10 cellular contexts compared by ENCODE assay signal in the genomic region with DNA sequence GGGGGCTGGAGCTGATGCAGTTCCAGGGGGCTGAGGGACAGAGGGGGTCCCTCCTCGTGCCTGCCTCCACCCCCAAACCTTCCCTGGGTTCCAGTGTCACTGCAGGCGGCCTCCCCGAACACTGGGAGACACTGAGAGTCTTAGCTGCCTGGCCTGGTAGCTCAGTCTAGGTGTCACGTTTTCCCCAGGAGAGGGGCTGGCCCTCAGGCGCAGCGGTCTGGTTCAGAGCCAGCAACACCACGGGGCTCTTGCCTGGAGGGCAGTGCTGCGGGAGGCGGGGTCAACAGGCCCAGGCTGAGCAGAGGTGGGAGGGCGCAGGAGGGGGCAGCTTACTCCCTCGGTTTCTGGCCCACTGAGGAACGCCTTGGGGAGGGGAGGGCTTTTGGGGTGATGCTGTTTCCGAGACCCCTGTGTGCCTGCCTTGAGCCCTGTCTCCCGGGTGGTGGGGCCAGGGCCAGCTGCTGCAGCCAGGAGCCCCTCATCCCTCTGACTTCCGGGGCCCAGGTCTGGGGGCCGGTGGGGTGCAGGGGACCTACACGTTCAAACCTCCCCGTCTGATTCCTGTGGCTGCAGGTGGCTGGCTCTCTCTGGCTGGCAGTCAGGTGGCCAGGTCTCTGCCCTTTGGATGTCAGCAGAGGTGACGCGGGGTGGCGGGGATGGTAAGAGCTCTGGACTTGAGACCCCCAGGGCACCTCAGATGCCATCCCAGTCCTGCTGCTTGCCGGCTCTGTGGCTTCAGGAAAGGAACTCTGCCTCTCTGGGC.
A peak's percentile ranks its signal among the peaks of the same experiment; 100 is the strongest.
DNase-seq lines count a peak whose midpoint lies in the region; ATAC-seq and TF ChIP-seq lines count a peak whose summit lies in the region.
"Had no signal": no experiment of that assay in that cellular context is flagged by ENCODE, and none has a peak within 500 bp of the region (broad histone marks: within the 10 kb centered on the region; RNA-seq: fewer than 3 reads in every experiment).

No MANE protein-coding gene starts in this region.

- H3K79me1 ChIP-seq in mesendoderm (ENCODE audit: low read length), result no peaks in the 10 kb centered on the region

- no CpG with 5 or more reads among the region's 22 CpGs for WGBS in mesendoderm (ENCODE audit: extremely low coverage, insufficient coverage, low lambda C conversion rate)

- H2BK15ac ChIP-seq in mesendoderm (replicated peaks; ENCODE audit: low read depth), result no peak overlapping the region

- H3K27me3 Mint-ChIP-seq in Calu3 (ENCODE audit: unreplicated experiment) (no peaks in the 10 kb centered on the region), MCF 10A (ENCODE audit: insufficient read depth, unreplicated experiment) (no peaks in the 10 kb centered on the region)
- H3K27me3 Mint-ChIP-seq in stimulated activated naive CD8-positive, alpha-beta T cell treated with anti-CD3 and anti-CD28 coated beads, Interleukin-15, amount 100 ng/mL, for 72 hours, result no peaks in the 10 kb centered on the region

- no peak overlapping the region for H2AK5ac ChIP-seq in mesendoderm (ENCODE audit: low read length)

- H3K9ac ChIP-seq in mesendoderm (ENCODE audit: low read length), result peak overlapping the region; percentile 49

- H3K4me1 Mint-ChIP-seq in Calu3 (ENCODE audit: low read depth, unreplicated experiment) (peaks cover 36% of the 10 kb centered on the region), MCF 10A (ENCODE audit: insufficient read depth, unreplicated experiment) (peaks cover 21% of the 10 kb centered on the region)
- no peaks in the 10 kb centered on the region for H3K4me1 Mint-ChIP-seq in stimulated activated naive CD8-positive, alpha-beta T cell treated with anti-CD3 and anti-CD28 coated beads, Interleukin-15, amount 100 ng/mL, for 72 hours

- H3K27ac ChIP-seq in mesendoderm (ENCODE audit: low read depth, low read length), result peak overlapping the region; percentile 19
- H3K27ac ChIP-seq: SK-N-MC had no signal

- no peaks in the 10 kb centered on the region for H3K79me2 ChIP-seq in mesendoderm (ENCODE audit: control insufficient read depth, insufficient read depth, low read length)

- H3K18ac ChIP-seq in mesendoderm (ENCODE audit: low read length), result peak overlapping the region; percentile 24

- H2BK120ac ChIP-seq in mesendoderm (ENCODE audit: low read depth, low read length), result peak overlapping the region; percentile 16

- H3K36me3 Mint-ChIP-seq in Calu3 (ENCODE audit: insufficient read depth, unreplicated experiment) (peaks cover 8% of the 10 kb centered on the region), MCF 10A (ENCODE audit: insufficient read depth, unreplicated experiment) (no peaks in the 10 kb centered on the region)
- H3K36me3 Mint-ChIP-seq: memory B cell had no signal

- no peak for ATAC-seq in stimulated activated naive CD8-positive, alpha-beta T cell treated with anti-CD3 and anti-CD28 coated beads, Interleukin-15, amount 100 ng/mL, for 72 hours

- peaks cover 8% of the 10 kb centered on the region for H3K9me3 Mint-ChIP-seq in Calu3 (ENCODE audit: low read depth, unreplicated experiment)
- H3K9me3 Mint-ChIP-seq in MCF 10A (ENCODE audit: unreplicated experiment), result peaks cover 9% of the 10 kb centered on the region
- peaks cover 6 to 9% of the 10 kb centered on the region in 2 donors for H3K9me3 Mint-ChIP-seq in stimulated activated naive CD8-positive, alpha-beta T cell treated with anti-CD3 and anti-CD28 coated beads, Interleukin-15, amount 100 ng/mL, for 72 hours

- H4K8ac ChIP-seq in mesendoderm (ENCODE audit: low read depth, low read length), result no peak overlapping the region

- no peaks in the 10 kb centered on the region for H3K27me3 ChIP-seq in mesendoderm (ENCODE audit: insufficient read depth, low read length, poor library complexity)

- peak overlapping the region; percentile 56 for H3K56ac ChIP-seq in mesendoderm (ENCODE audit: low read length)

- in situ Hi-C loops in G401 (cut with HindIII; ENCODE audit: low sequenced_read_pairs), result no loop called here

- no peak overlapping the region for H3K4me3 ChIP-seq in mesendoderm (ENCODE audit: low read length)
- H3K4me3 ChIP-seq: SK-N-MC had no signal

- H3K4ac ChIP-seq in mesendoderm (ENCODE audit: low read depth, low read length), result peak overlapping the region; percentile 44

- POLR2A ChIA-PET in MCF 10A (lab: Yijun Ruan, JAX), result interaction anchor here (1.3 to 1.4 kb wide), 2 partner anchors 8 to 30 kb away, joined by 4 to 8 read pairs; no protein-coding TSS in a partner anchor

- peaks cover 5% of the 10 kb centered on the region for H3K4me1 ChIP-seq in mesendoderm (ENCODE audit: control insufficient read depth, low read depth, low read length)

- no peak overlapping the region for H4K5ac ChIP-seq in mesendoderm (ENCODE audit: low read length)

- BruUV-seq in Calu3 (replicated peaks; lab: Mats Ljungman, UMichigan) (no TSS peak), MCF 10A (replicated peaks; lab: Mats Ljungman, UMichigan) (no TSS peak)

- no peak overlapping the region for H3K4me3 Mint-ChIP-seq in Calu3 (ENCODE audit: low read depth, unreplicated experiment)
- H3K4me3 Mint-ChIP-seq in MCF 10A (ENCODE audit: unreplicated experiment), result no peak overlapping the region
- H3K4me3 Mint-ChIP-seq in stimulated activated naive CD8-positive, alpha-beta T cell treated with anti-CD3 and anti-CD28 coated beads, Interleukin-15, amount 100 ng/mL, for 72 hours, result no peak overlapping the region
- H3K4me3 Mint-ChIP-seq: memory B cell had no signal

- no peak overlapping the region for H3K4me2 ChIP-seq in mesendoderm (ENCODE audit: low read length)

- H3K36me3 ChIP-seq in mesendoderm (ENCODE audit: control insufficient read depth, insufficient read depth, low read length), result no peaks in the 10 kb centered on the region

- CTCF ChIA-PET in Calu3 (lab: Charles Lee) (interaction anchor here (0.7 to 1.6 kb wide), 4 partner anchors 8 to 1794 kb away, joined by 3 to 7 read pairs (median 6); no protein-coding TSS in a partner anchor), MCF 10A (lab: Yijun Ruan, JAX) (interaction anchor here (0.6 to 1.2 kb wide), 4 partner anchors 9 to 35 kb away, joined by 3 to 6 read pairs (median 6); no protein-coding TSS in a partner anchor)

- H3K27ac Mint-ChIP-seq in Calu3 (ENCODE audit: unreplicated experiment) (no peak overlapping the region), MCF 10A (ENCODE audit: low read depth, unreplicated experiment) (peak overlapping the region; percentile 52)
- no peak overlapping the region for H3K27ac Mint-ChIP-seq in stimulated activated naive CD8-positive, alpha-beta T cell treated with anti-CD3 and anti-CD28 coated beads, Interleukin-15, amount 100 ng/mL, for 72 hours
- H3K27ac Mint-ChIP-seq: memory B cell had no signal

- peak; percentile 58 for DNase-seq in Calu3
- peak; percentile 82 for DNase-seq in NCI-H146 (lab: John Stamatoyannopoulos, UW)
- DNase-seq in MCF 10A (ENCODE audit: unreplicated experiment), result no peak
- DNase-seq in mesendoderm, result peak; percentile 88
- DNase-seq in NCI-H128 (lab: John Stamatoyannopoulos, UW; ENCODE audit: unreplicated experiment), result no peak
- DNase-seq in stimulated activated naive CD8-positive, alpha-beta T cell treated with anti-CD3 and anti-CD28 coated beads, Interleukin-15, amount 100 ng/mL, for 72 hours, result no peak
- no peak for DNase-seq in NCI-H187 (lab: John Stamatoyannopoulos, UW)
- no peak for DNase-seq in G401 (ENCODE audit: low spot score)

- no peak overlapping the region for H3K23ac ChIP-seq in mesendoderm (ENCODE audit: low read length)

- no peak overlapping the region for H2BK5ac ChIP-seq in mesendoderm (ENCODE audit: low read length)

- intact Hi-C loops in Calu3 (cut with micrococcal nuclease; ENCODE audit: unreplicated experiment), result no loop called here
- intact Hi-C loops in MCF 10A (cut with micrococcal nuclease), result loop anchor here (1.0 kb wide), 1 partner anchor 30 kb away; no protein-coding TSS in a partner anchor

- no peak for TF ChIP-seq CTCF in Calu3 (IDR thresholded peaks at IDR 0.05; ENCODE audit: unreplicated experiment)
- no peak for TF ChIP-seq CTCF in MCF 10A (IDR thresholded peaks at IDR 0.05; ENCODE audit: unreplicated experiment)

Comparison
In these comparisons a context has a peak if more than half of its experiments do, and no peak if none do; other contexts are left out.
1. DNase-seq: peak in Calu3 (single experiment), NCI-H146 (single experiment) and mesendoderm (single experiment); none in MCF 10A (single experiment), NCI-H128 (single experiment), stimulated activated naive CD8-positive, alpha-beta T cell treated with anti-CD3 and anti-CD28 coated beads, Interleukin-15, amount 100 ng/mL, for 72 hours (0 of 2), NCI-H187 (0 of 2) and G401 (single experiment).